1 cellular context compared by ENCODE assay signal in the genomic region with DNA sequence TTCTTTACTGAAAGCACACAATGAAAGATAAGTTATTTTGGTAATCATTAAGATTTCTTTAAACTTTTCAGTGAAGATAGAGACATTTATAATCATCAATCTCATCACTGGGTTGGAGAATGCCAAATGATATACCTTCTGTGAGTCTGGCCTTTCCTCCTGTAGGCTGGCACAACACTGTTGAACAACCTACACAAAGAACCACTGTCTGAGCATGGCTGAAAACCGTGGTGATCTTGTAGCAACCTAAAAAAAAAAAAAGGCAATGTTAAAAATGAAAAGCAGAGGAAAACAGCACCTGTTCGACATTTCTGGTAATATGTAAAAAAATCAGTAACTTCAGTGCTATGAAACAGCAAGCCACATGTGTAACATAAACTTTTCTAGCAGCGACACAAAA.
TF ChIP-seq lines count a peak whose summit lies in the region.

No MANE protein-coding gene starts in this region.

TF ChIP-seq in GM23338, 12 proteins besides CTCF, POLR2A, EP300 and RAD21 (continued from another document):
- TF ChIP-seq, protein P1, sequence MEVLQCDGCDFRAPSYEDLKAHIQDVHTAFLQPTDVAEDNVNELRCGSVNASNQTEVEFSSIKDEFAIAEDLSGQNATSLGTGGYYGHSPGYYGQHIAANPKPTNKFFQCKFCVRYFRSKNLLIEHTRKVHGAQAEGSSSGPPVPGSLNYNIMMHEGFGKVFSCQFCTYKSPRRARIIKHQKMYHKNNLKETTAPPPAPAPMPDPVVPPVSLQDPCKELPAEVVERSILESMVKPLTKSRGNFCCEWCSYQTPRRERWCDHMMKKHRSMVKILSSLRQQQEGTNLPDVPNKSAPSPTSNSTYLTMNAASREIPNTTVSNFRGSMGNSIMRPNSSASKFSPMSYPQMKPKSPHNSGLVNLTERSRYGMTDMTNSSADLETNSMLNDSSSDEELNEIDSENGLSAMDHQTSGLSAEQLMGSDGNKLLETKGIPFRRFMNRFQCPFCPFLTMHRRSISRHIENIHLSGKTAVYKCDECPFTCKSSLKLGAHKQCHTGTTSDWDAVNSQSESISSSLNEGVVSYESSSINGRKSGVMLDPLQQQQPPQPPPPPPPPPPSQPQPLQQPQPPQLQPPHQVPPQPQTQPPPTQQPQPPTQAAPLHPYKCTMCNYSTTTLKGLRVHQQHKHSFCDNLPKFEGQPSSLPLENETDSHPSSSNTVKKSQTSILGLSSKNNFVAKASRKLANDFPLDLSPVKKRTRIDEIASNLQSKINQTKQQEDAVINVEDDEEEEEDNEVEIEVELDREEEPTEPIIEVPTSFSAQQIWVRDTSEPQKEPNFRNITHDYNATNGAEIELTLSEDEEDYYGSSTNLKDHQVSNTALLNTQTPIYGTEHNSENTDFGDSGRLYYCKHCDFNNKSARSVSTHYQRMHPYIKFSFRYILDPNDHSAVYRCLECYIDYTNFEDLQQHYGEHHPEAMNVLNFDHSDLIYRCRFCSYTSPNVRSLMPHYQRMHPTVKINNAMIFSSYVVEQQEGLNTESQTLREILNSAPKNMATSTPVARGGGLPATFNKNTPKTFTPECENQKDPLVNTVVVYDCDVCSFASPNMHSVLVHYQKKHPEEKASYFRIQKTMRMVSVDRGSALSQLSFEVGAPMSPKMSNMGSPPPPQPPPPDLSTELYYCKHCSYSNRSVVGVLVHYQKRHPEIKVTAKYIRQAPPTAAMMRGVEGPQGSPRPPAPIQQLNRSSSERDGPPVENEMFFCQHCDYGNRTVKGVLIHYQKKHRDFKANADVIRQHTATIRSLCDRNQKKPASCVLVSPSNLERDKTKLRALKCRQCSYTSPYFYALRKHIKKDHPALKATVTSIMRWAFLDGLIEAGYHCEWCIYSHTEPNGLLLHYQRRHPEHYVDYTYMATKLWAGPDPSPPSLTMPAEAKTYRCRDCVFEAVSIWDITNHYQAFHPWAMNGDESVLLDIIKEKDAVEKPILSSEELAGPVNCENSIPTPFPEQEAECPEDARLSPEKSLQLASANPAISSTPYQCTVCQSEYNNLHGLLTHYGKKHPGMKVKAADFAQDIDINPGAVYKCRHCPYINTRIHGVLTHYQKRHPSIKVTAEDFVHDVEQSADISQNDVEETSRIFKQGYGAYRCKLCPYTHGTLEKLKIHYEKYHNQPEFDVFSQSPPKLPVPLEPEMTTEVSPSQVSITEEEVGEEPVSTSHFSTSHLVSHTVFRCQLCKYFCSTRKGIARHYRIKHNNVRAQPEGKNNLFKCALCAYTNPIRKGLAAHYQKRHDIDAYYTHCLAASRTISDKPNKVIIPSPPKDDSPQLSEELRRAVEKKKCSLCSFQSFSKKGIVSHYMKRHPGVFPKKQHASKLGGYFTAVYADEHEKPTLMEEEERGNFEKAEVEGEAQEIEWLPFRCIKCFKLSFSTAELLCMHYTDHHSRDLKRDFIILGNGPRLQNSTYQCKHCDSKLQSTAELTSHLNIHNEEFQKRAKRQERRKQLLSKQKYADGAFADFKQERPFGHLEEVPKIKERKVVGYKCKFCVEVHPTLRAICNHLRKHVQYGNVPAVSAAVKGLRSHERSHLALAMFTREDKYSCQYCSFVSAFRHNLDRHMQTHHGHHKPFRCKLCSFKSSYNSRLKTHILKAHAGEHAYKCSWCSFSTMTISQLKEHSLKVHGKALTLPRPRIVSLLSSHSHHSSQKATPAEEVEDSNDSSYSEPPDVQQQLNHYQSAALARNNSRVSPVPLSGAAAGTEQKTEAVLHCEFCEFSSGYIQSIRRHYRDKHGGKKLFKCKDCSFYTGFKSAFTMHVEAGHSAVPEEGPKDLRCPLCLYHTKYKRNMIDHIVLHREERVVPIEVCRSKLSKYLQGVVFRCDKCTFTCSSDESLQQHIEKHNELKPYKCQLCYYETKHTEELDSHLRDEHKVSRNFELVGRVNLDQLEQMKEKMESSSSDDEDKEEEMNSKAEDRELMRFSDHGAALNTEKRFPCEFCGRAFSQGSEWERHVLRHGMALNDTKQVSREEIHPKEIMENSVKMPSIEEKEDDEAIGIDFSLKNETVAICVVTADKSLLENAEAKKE (CRISPR knock-in tag; IDR thresholded peaks at IDR 0.05) = no peak
- TF ChIP-seq, protein P2, sequence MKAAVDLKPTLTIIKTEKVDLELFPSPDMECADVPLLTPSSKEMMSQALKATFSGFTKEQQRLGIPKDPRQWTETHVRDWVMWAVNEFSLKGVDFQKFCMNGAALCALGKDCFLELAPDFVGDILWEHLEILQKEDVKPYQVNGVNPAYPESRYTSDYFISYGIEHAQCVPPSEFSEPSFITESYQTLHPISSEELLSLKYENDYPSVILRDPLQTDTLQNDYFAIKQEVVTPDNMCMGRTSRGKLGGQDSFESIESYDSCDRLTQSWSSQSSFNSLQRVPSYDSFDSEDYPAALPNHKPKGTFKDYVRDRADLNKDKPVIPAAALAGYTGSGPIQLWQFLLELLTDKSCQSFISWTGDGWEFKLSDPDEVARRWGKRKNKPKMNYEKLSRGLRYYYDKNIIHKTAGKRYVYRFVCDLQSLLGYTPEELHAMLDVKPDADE (IDR thresholded peaks at IDR 0.05) = no peak
- no peak for TF ChIP-seq ZNF114 (CRISPR knock-in tag; IDR thresholded peaks at IDR 0.05)
